ENCODE assay signal across 22 cellular contexts in the genomic region with DNA sequence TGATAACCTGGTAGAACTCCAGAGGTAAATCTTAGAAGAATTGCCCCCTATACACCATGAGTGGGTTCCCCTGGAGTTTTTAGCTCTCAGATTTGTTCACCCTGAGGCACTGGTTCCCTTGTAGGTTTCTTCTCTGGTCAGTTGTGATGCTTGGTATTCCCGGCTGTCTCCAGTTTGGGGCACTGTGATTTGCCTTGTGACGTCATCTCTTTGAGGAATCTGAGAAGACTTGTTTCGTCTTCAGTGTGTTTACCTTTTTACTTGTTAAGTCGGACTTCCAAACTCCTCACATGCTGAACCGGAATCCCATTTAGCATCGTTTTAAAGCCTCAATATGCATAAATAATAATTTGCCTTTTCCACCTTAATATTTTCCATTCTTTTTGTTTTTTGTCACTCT. TPM values are rescaled to one million over a fixed set of nuclear protein-coding genes. Genes with fewer than 3 reads are reported as not detected.
DNase-seq lines count a peak whose midpoint lies in the region; ATAC-seq, FAIRE-seq and TF ChIP-seq lines count a peak whose summit lies in the region.
"Had no signal": no experiment of that assay in that cellular context is flagged by ENCODE, and none has a peak within 500 bp of the region (broad histone marks: within the 10 kb centered on the region; RNA-seq: fewer than 3 reads in every experiment).

No MANE protein-coding gene starts in this region.

- H3K18ac ChIP-seq in mesendoderm (ENCODE audit: low read length): no peak overlapping the region

- CTCF ChIA-PET in K562 (lab: Yijun Ruan, JAX; ENCODE audit: low intra/inter-chr PET ratio): no interaction called here

- TF ChIP-seq RAD21 in K562 (CRISPR knock-in tag; conservative IDR thresholded peaks at IDR 0.05 in 1 of 2, IDR thresholded peaks at IDR 0.05 in 1 of 2): no peak

- H3K56ac ChIP-seq in mesendoderm (ENCODE audit: low read length): no peak overlapping the region

- no peak for FAIRE-seq in K562 (lab: Jason Lieb, UNC)
- FAIRE-seq: A549, D721Med, GM12892, GM18507 had no signal

- H3K9ac ChIP-seq in K562 (ENCODE audit: insufficient read depth in 1 of 2, low read depth in 2 of 2, low read length in 2 of 2) (no peak overlapping the region), mesendoderm (ENCODE audit: low read length) (no peak overlapping the region)

- H3K4me1 ChIP-seq in GM23338 (ENCODE audit: insufficient read depth) (peaks cover 44% of the 10 kb centered on the region), K562 (replicated peaks in 1 of 2; ENCODE audit: control insufficient read depth in 2 of 2, insufficient read depth in 2 of 2, low read length in 2 of 2) (peaks cover 0 to 5% of the 10 kb centered on the region in 2 experiments; a peak in 2 of 5 replicates), mesendoderm (ENCODE audit: control insufficient read depth, low read depth, low read length) (peaks cover 2% of the 10 kb centered on the region)
- H3K4me1 ChIP-seq: A549, Caco-2 had no signal

- H3K4me1 Mint-ChIP-seq in GM23338: peaks cover 43% of the 10 kb centered on the region

- H2AFZ ChIP-seq in GM23338 (no peak overlapping the region), K562 (ENCODE audit: low read depth, low read length) (no peak overlapping the region)

- peaks cover under 1% of the 10 kb centered on the region; the same call in 1 of the 2 replicates for H3F3A ChIP-seq in GM23338 (replicated peaks; ENCODE audit: low read depth)

- peaks cover 100% of the 10 kb centered on the region for H3K79me2 ChIP-seq in GM23338 (replicated peaks; ENCODE audit: insufficient read depth)
- no peaks in the 10 kb centered on the region for H3K79me2 ChIP-seq in K562 (ENCODE audit: control insufficient read depth, insufficient read depth, low read length)
- H3K79me2 ChIP-seq in mesendoderm (ENCODE audit: control insufficient read depth, insufficient read depth, low read length): peaks cover 74% of the 10 kb centered on the region

- H3K4ac ChIP-seq in mesendoderm (ENCODE audit: low read depth, low read length): no peak overlapping the region

- H4K20me1 ChIP-seq in GM23338 (replicated peaks; ENCODE audit: insufficient read depth) (peaks cover 89% of the 10 kb centered on the region), K562 (replicated peaks; ENCODE audit: control insufficient read depth, insufficient read depth, low read length) (peaks cover 5% of the 10 kb centered on the region; the same call in 1 of the 2 replicates)

- H3K4me2 ChIP-seq in GM23338 (0 out of 2 replicates have a peak overlapping the region, but pooled peaks have one; percentile 48), K562 (ENCODE audit: insufficient read depth, low read length) (no peak overlapping the region), mesendoderm (ENCODE audit: low read length) (no peak overlapping the region)
- H3K4me2 ChIP-seq: A549 had no signal

- DNase-seq in SIG-M5 treated with dmso at 0.1 percent for 504 hours (lab: John Stamatoyannopoulos, UW; ENCODE audit: unreplicated experiment): peak; percentile 6
- no peak for DNase-seq in SIG-M5 (lab: John Stamatoyannopoulos, UW)
- no peak for DNase-seq in GM23338 (ENCODE audit: low spot score)
- no peak for DNase-seq in K562 (ENCODE audit: extremely low read depth in 1 of 4, low spot score in 3 of 4)
- DNase-seq in mesendoderm: peak; percentile 49
- DNase-seq in stimulated activated naive CD8-positive, alpha-beta T cell treated with anti-CD3 and anti-CD28 coated beads, Interleukin-15, Interleukin-2, amounts not matched to agents 100 U/mL and 50 U/mL, for 24 hours: no peak
- no peak for DNase-seq in stimulated activated CD4-positive, alpha-beta T cell treated with anti-CD3 and anti-CD28 coated beads, Interleukin-4, amount 100 ng/mL, for 24 hours
- DNase-seq in SK-N-DZ (ENCODE audit: low spot score): no peak
- DNase-seq: AML-193; Caco-2; CD4-positive, alpha-beta T cell; GDM1; GOT3; H7 had no signal

- H4K8ac ChIP-seq in mesendoderm (ENCODE audit: low read depth, low read length): no peak overlapping the region

- H3K9me1 ChIP-seq in K562 (ENCODE audit: control insufficient read depth, insufficient read depth, low read length): no peaks in the 10 kb centered on the region

- no peak overlapping the region for H2AK5ac ChIP-seq in mesendoderm (ENCODE audit: low read length)

- intact Hi-C loops in K562 (cut with micrococcal nuclease): no loop called here

- in situ Hi-C loops in K562 (cut with MboI): no loop called here

- H3K36me3 Mint-ChIP-seq in GM23338 (ENCODE audit: low read depth): peaks cover 14% of the 10 kb centered on the region

- no peak overlapping the region for H2BK5ac ChIP-seq in mesendoderm (ENCODE audit: low read length)

- H2BK120ac ChIP-seq in mesendoderm (ENCODE audit: low read depth, low read length): no peak overlapping the region

- H3K4me3 Mint-ChIP-seq in GM23338: no peak overlapping the region
- H3K4me3 Mint-ChIP-seq: CD4-positive, alpha-beta T cell had no signal

- no peak overlapping the region for H4K5ac ChIP-seq in mesendoderm (ENCODE audit: low read length)

- peaks cover 4% of the 10 kb centered on the region for H3K27me3 Mint-ChIP-seq in GM23338 (ENCODE audit: insufficient read depth, low read depth, poor library complexity)

- H3K4me3 ChIP-seq in GM23338 (no peak overlapping the region), K562 (no peak overlapping the region), mesendoderm (ENCODE audit: low read length) (no peak overlapping the region)
- H3K4me3 ChIP-seq: A549 had no signal

- H3K36me3 ChIP-seq in GM23338 (ENCODE audit: insufficient read depth) (no peaks in the 10 kb centered on the region), K562 (ENCODE audit: control insufficient read depth, insufficient read depth, low read length) (no peaks in the 10 kb centered on the region), mesendoderm (ENCODE audit: control insufficient read depth, insufficient read depth, low read length) (no peaks in the 10 kb centered on the region)

- H3K9me2 ChIP-seq in GM23338 (ENCODE audit: insufficient read depth): no peaks in the 10 kb centered on the region

- H3K27ac Mint-ChIP-seq in GM23338: no peak overlapping the region
- H3K27ac Mint-ChIP-seq: CD4-positive, alpha-beta T cell had no signal

- TF ChIP-seq EP300 in K562 (IDR thresholded peaks at IDR 0.05; ENCODE audit: low read length): no peak

- ATAC-seq in GM23338 (no peak), K562 (no peak)
- no peak for ATAC-seq in stimulated activated naive CD8-positive, alpha-beta T cell treated with anti-CD3 and anti-CD28 coated beads, Interleukin-15, Interleukin-2, amounts not matched to agents 100 U/mL and 50 U/mL, for 24 hours
- ATAC-seq: A549 had no signal

- no peak overlapping the region for H3K23ac ChIP-seq in mesendoderm (ENCODE audit: low read length)

- BruUV-seq in K562 (replicated peaks; lab: Mats Ljungman, UMichigan): no TSS peak

- peaks cover 24% of the 10 kb centered on the region for H3K79me1 ChIP-seq in mesendoderm (ENCODE audit: low read length)

- H3K27ac ChIP-seq in GM23338 (ENCODE audit: low read depth) (peak overlapping the region; percentile 76; the same call in 1 of the 2 replicates), K562 (ENCODE audit: extremely low read depth, low read depth, low read length) (no peak overlapping the region), mesendoderm (ENCODE audit: low read depth, low read length) (no peak overlapping the region)
- H3K27ac ChIP-seq: 22Rv1, A549, C4-2B had no signal

- POLR2A ChIA-PET in K562 (lab: Yijun Ruan, JAX): no interaction called here

- no peak overlapping the region for H2BK15ac ChIP-seq in mesendoderm (replicated peaks; ENCODE audit: low read depth)

- no peaks in the 10 kb centered on the region for H3K27me3 ChIP-seq in GM23338 (ENCODE audit: insufficient read depth)
- peaks cover 13 to 14% of the 10 kb centered on the region in 2 experiments for H3K27me3 ChIP-seq in K562 (ENCODE audit: control insufficient read depth in 2 of 2, insufficient read depth in 2 of 2, low read length in 2 of 2)
- no peaks in the 10 kb centered on the region for H3K27me3 ChIP-seq in mesendoderm (ENCODE audit: insufficient read depth, low read length, poor library complexity)

- no peaks in the 10 kb centered on the region for H3K9me3 ChIP-seq in K562 (replicated peaks; ENCODE audit: control insufficient read depth, insufficient read depth, low read depth, low read length)
- H3K9me3 ChIP-seq: A549, Caco-2 had no signal

- WGBS in K562 (ENCODE audit: insufficient coverage, low coverage, missing lambda C conversion rate): under 1% methylated on average over 6 of the region's 6 CpGs
- WGBS in mesendoderm (ENCODE audit: extremely low coverage, insufficient coverage, low lambda C conversion rate): no CpG with 5 or more reads among the region's 6 CpGs

- no peak for TF ChIP-seq POLR2A in K562 (conservative IDR thresholded peaks at IDR 0.05)

- no peak for TF ChIP-seq CTCF in GM23338 (conservative IDR thresholded peaks at IDR 0.05; ENCODE audit: low read depth in 2 of 2)
- TF ChIP-seq CTCF in K562 (IDR thresholded peaks at IDR 0.05 in 2 of 3, conservative IDR thresholded peaks at IDR 0.05 in 1 of 3; ENCODE audit: insufficient read depth in 2 of 3, low read depth in 1 of 3, low read length in 3 of 3): no peak

- H3K9me3 Mint-ChIP-seq in GM23338: no peaks in the 10 kb centered on the region
- H3K9me3 Mint-ChIP-seq: CD4-positive, alpha-beta T cell had no signal

RNA-seq across cellular contexts. Expression of a gene that starts 54.4 kb away (rescaled TPM):
- total RNA-seq in GM23338 (2014; rRNA removed; shearing (Covaris generic)): 106 and 110 TPM in 2 replicates
- polyA plus RNA-seq in GM23338 (2016; fragmentation: Nextera tagmentation; extraction: Ambion mirVana): 18.4 and 24.2 TPM in 2 replicates
- total RNA-seq in K562 (2011; cell fraction: chromatin; rRNA removed; ENCODE audit: low replicate concordance): 0.53 and 0.76 TPM in 2 replicates
- total RNA-seq in K562 (2011; cell fraction: nucleolus; rRNA removed): 0.26 and 0.67 TPM in 2 replicates
- 0.51 and 0.69 TPM in 2 replicates for total RNA-seq in K562 (2011; cell fraction: nucleoplasm; rRNA removed)
- 0.27 and 0.37 TPM in 2 replicates for total RNA-seq in K562 (2014; rRNA removed)
- total RNA-seq in K562 (2014; rRNA removed; fragmentation: Illumina TruSeq; extraction: Trizol): 0.25 and 0.26 TPM in 2 replicates
- 0.22 and 0.23 TPM in 2 replicates for total RNA-seq in K562 (2015; rRNA removed; fragmentation: Illumina TruSeq; extraction: Trizol)
- total RNA-seq in K562 (2021): 0.76 and 1.00 TPM in 2 replicates
- 0.04 and 0.36 TPM in 2 replicates for polyA plus RNA-seq in K562 (2011; rRNA removed)
- polyA plus RNA-seq in K562 (2011; cell fraction: cytosol; rRNA removed): 0.03 and 0.21 TPM in 2 replicates
- 0.04 and 0.50 TPM in 2 replicates for polyA plus RNA-seq in K562 (2011; cell fraction: nucleus; rRNA removed)
- 0.26 and 0.35 TPM in 2 replicates for polyA plus RNA-seq in K562 (2012)
- 0.27 and 0.28 TPM in 2 replicates for polyA plus RNA-seq in K562 (2014; fragmentation: Illumina TruSeq; extraction: Trizol)
- polyA plus RNA-seq in K562 (2014; fragmentation: Nextera tagmentation; extraction: Ambion mirVana): under 1 TPM; 0.01 to 0.13 TPM
- polyA plus RNA-seq in K562 (2014; rRNA removed): 0.28 and 0.36 TPM in 2 replicates
- polyA minus RNA-seq in K562 (2011; rRNA and poly(A)+ RNA removed): 0.06 and 0.35 TPM in 2 replicates
- polyA minus RNA-seq in K562 (2011; cell fraction: cytosol; rRNA and poly(A)+ RNA removed): 0.57 TPM in 1 of 2 replicates, not detected in the other
- polyA minus RNA-seq in K562 (2011; cell fraction: nucleus; rRNA and poly(A)+ RNA removed): 0.11 and 0.40 TPM in 2 replicates
- 27.4 TPM for polyA plus RNA-seq in mesendoderm (2013, experiment 1 of 2)
- polyA plus RNA-seq in mesendoderm (2013, experiment 2 of 2): 28.3 TPM
- polyA plus RNA-seq in SK-N-DZ (2014; cell fraction: cytosol; rRNA removed): 4.3 and 5.3 TPM in 2 replicates
- 4.5 and 9.2 TPM in 2 replicates for polyA plus RNA-seq in SK-N-DZ (2014; cell fraction: nucleus; rRNA removed)
- total RNA-seq: CD4-positive, alpha-beta T cell; HT-29 had no signal
- polyA plus RNA-seq: BJ had no signal

Comparison
In these comparisons a context has a peak if more than half of its experiments do, and no peak if none do; other contexts are left out.
1. DNase-seq: peak in SIG-M5 treated with dmso at 0.1 percent for 504 hours (single experiment) and mesendoderm (single experiment); none in SIG-M5 (single experiment), GM23338 (single experiment), K562 (0 of 4), stimulated activated naive CD8-positive, alpha-beta T cell treated with anti-CD3 and anti-CD28 coated beads, Interleukin-15, Interleukin-2, amounts not matched to agents 100 U/mL and 50 U/mL, for 24 hours (single experiment), stimulated activated CD4-positive, alpha-beta T cell treated with anti-CD3 and anti-CD28 coated beads, Interleukin-4, amount 100 ng/mL, for 24 hours (single experiment) and SK-N-DZ (single experiment).
2. RNA of a gene that starts 54.4 kb away (total RNA-seq): 106 to 110 TPM in GM23338; 0.22 to 1.00 TPM in K562; every median in the first group is over 10 times any median in the second.